31 cellular contexts compared by ENCODE assay signal in genomic region chr17:80251966-80252365, GRCh38. TPM values are rescaled to one million over a fixed set of nuclear protein-coding genes. Genes with fewer than 3 reads are reported as not detected.
DNase-seq lines count a peak whose midpoint lies in the region; ATAC-seq, FAIRE-seq and TF ChIP-seq lines count a peak whose summit lies in the region.
"Had no signal": no experiment of that assay in that cellular context is flagged by ENCODE, and none has a peak within 500 bp of the region (broad histone marks: within the 10 kb centered on the region; RNA-seq: fewer than 3 reads in every experiment).

No MANE protein-coding gene starts in this region.

- H3K27ac ChIP-seq in SK-N-SH (ENCODE audit: low read depth in 2 of 2, low read length in 1 of 2): no peak overlapping the region
- peak overlapping the region; percentile 94 to 99; a peak in 5 of 6 replicates for H3K27ac ChIP-seq in A549
- peak overlapping the region; percentile 47 for H3K27ac ChIP-seq in RWPE1
- H3K27ac ChIP-seq: 22Rv1, Peyer's patch, right atrium auricular region, SJCRH30 had no signal

- no peaks in the 10 kb centered on the region for H3K79me2 ChIP-seq in SK-N-SH (ENCODE audit: insufficient read depth)
- H3K79me2 ChIP-seq: parathyroid adenoma had no signal

- no peak for TF ChIP-seq EP300 in SK-N-SH (IDR thresholded peaks at IDR 0.05; ENCODE audit: borderline replicate concordance in 1 of 2, low read depth in 1 of 2, low read length in 1 of 2)
- TF ChIP-seq EP300 in A549 (IDR thresholded peaks at IDR 0.05): no peak

- no peaks in the 10 kb centered on the region for H3K27me3 ChIP-seq in SK-N-SH (ENCODE audit: insufficient read depth)
- H3K27me3 ChIP-seq: breast epithelium, Peyer's patch, right atrium auricular region, SJCRH30, upper lobe of right lung had no signal

- H2AFZ ChIP-seq in SK-N-SH (ENCODE audit: low read depth): no peak overlapping the region

- H3K4me1 ChIP-seq in SK-N-SH (ENCODE audit: control insufficient read depth in 1 of 2, insufficient read depth in 2 of 2, low read depth in 1 of 2, low read length in 1 of 2): peaks cover 0 to 17% of the 10 kb centered on the region in 2 experiments; a peak in 2 of 4 replicates
- peaks cover 45% of the 10 kb centered on the region for H3K4me1 ChIP-seq in A549
- H3K4me1 ChIP-seq in mucosa of descending colon (ENCODE audit: low read depth): peaks cover 9% of the 10 kb centered on the region
- H3K4me1 ChIP-seq: right atrium auricular region had no signal

- CTCF ChIA-PET in SK-N-SH (lab: Yijun Ruan, JAX) (interaction anchor here (1.1 to 4.3 kb wide), 4 partner anchors 8 to 169 kb away, joined by 4 to 11 read pairs (median 6); partner anchors contain the start of gene GAA), A549 (lab: Yijun Ruan, JAX) (interaction anchor here (0.6 to 5.7 kb wide), 23 partner anchors 8 to 407 kb away, joined by 3 to 46 read pairs (median 7); partner anchors contain the start of gene GAA), RWPE1 (lab: Yijun Ruan, JAX) (no interaction called here)

- FAIRE-seq in A549 (lab: Jason Lieb, UNC): no peak
- FAIRE-seq: colon, GM12891, kidney, TTC549 had no signal

- TF ChIP-seq POLR2A in A549 (IDR thresholded peaks at IDR 0.05; ENCODE audit: low read length): no peak

- TF ChIP-seq CTCF in SK-N-SH (IDR thresholded peaks at IDR 0.05): no peak
- TF ChIP-seq CTCF in A549 (IDR thresholded peaks at IDR 0.05): no peak
- no peak for TF ChIP-seq CTCF in RWPE1 (conservative IDR thresholded peaks at IDR 0.05; ENCODE audit: low read depth)
- no peak for TF ChIP-seq CTCF in mucosa of descending colon (IDR thresholded peaks at IDR 0.05)

- intact Hi-C loops in mucosa of descending colon (cut with DNase I, micrococcal nuclease): no loop called here

- H4K20me1 ChIP-seq in SK-N-SH (ENCODE audit: insufficient read depth): no peaks in the 10 kb centered on the region

- POLR2A ChIA-PET in SK-N-SH (lab: Yijun Ruan, JAX) (interaction anchor here (0.7 kb wide), 1 partner anchor 9 kb away, joined by 3 read pairs; the partner anchor contains the start of gene RNF213), A549 (lab: Yijun Ruan, JAX) (interaction anchor here (0.8 kb wide), 2 partner anchors 106 to 151 kb away, joined by 3 to 5 read pairs; partner anchors contain the start of gene GAA), RWPE1 (lab: Yijun Ruan, JAX; ENCODE audit: low non-redundant PET) (interaction anchor here (0.6 kb wide), 1 partner anchor 139 kb away, joined by 4 read pairs; no protein-coding TSS in a partner anchor)

- H3K36me3 ChIP-seq in SK-N-SH (replicated peaks in 1 of 2; ENCODE audit: control insufficient read depth in 1 of 2, insufficient read depth in 2 of 2, low read length in 1 of 2) (no peaks in the 10 kb centered on the region), mucosa of descending colon (ENCODE audit: low read depth) (no peaks in the 10 kb centered on the region)
- H3K36me3 ChIP-seq: breast epithelium, SJCRH30 had no signal

- ATAC-seq in SK-N-SH treated with all-trans-retinoic acid at 6 μM for 48 hours (no peak), A549 (no peak), mucosa of descending colon (no peak), HG03565 (IDR thresholded peaks at IDR 0.05; ENCODE audit: unreplicated experiment) (no peak)
- no peak for ATAC-seq in stimulated activated naive CD8-positive, alpha-beta T cell treated with anti-CD3 and anti-CD28 coated beads, Interleukin-15, Interleukin-2, amounts not matched to agents 100 U/mL and 50 U/mL, for 24 hours
- ATAC-seq: activated CD4-positive, CD25-positive, alpha-beta regulatory T cell treated with anti-CD3 and anti-CD28 coated beads, Interleukin-2, amount 50 U/mL, for 24 hours had no signal

- H3K4me3 ChIP-seq in SK-N-SH (ENCODE audit: low read depth in 2 of 2, low read length in 1 of 2): no peak overlapping the region
- no peak overlapping the region for H3K4me3 ChIP-seq in A549
- no peak overlapping the region for H3K4me3 ChIP-seq in mucosa of descending colon
- H3K4me3 ChIP-seq: breast epithelium, Peyer's patch, right atrium auricular region, SJCRH30, upper lobe of right lung had no signal

- H3K9ac ChIP-seq in SK-N-SH: no peak overlapping the region
- H3K9ac ChIP-seq: parathyroid adenoma had no signal

- peaks cover 27% of the 10 kb centered on the region for H3F3A ChIP-seq in SK-N-SH (replicated peaks; ENCODE audit: insufficient read depth)

- H3K4me2 ChIP-seq in SK-N-SH (no peak overlapping the region), A549 (no peak overlapping the region)

- no peaks in the 10 kb centered on the region for H3K9me3 ChIP-seq in SK-N-SH
- no peaks in the 10 kb centered on the region for H3K9me3 ChIP-seq in A549
- H3K9me3 ChIP-seq in mucosa of descending colon: no peaks in the 10 kb centered on the region
- H3K9me3 ChIP-seq: breast epithelium, Peyer's patch, right atrium auricular region, SJCRH30, upper lobe of right lung had no signal

- TF ChIP-seq RAD21 in SK-N-SH (IDR thresholded peaks at IDR 0.05; ENCODE audit: low read length) (no peak), A549 (conservative IDR thresholded peaks at IDR 0.05 in 1 of 2, IDR thresholded peaks at IDR 0.05 in 1 of 2) (no peak)

- 98% methylated on average over 11 of the region's 11 CpGs for WGBS in SK-N-SH (ENCODE audit: low lambda C conversion rate)
- 92% methylated on average over 11 of the region's 11 CpGs for WGBS in A549 (ENCODE audit: missing lambda C conversion rate)

- DNase-seq in SK-N-SH: peak; percentile 20
- DNase-seq in A549 (ENCODE audit: low read depth in 1 of 2, low spot score in 1 of 2): no peak
- DNase-seq in RWPE1 (ENCODE audit: low spot score): no peak
- DNase-seq in mucosa of descending colon: peak in 2 of 3 donors; percentile 21 to 50
- DNase-seq in stimulated activated naive CD8-positive, alpha-beta T cell treated with anti-CD3 and anti-CD28 coated beads, Interleukin-15, Interleukin-2, amounts not matched to agents 100 U/mL and 50 U/mL, for 24 hours: no peak
- DNase-seq in OCI-M2 (lab: John Stamatoyannopoulos, UW; ENCODE audit: unreplicated experiment): no peak
- DNase-seq: activated CD8-positive, alpha-beta T cell treated with anti-CD3 and anti-CD28 coated beads, Interleukin-2, amount 10 ng/mL, durations not matched to agents 7 days and 5 days; activated naive CD4-positive, alpha-beta T cell treated with Interleukin-2 at 50 U/mL for 16 hours; amygdala; effector memory CD4-positive, alpha-beta T cell; HFFc6; kidney; NCI-H1105; NCI-H187 treated with DMSO at 0.1 percent for 48 hours; NCI-H526; SJCRH30; stimulated activated CD4-positive, alpha-beta T cell treated with anti-CD3 and anti-CD28 coated beads, Interleukin-2, amount 100 ng/mL, for 48 hours; substantia nigra; T-helper 1 cell; upper lobe of right lung had no signal

- no peaks in the 10 kb centered on the region for H3K9me2 ChIP-seq in SK-N-SH

TF ChIP-seq in A549, 52 proteins besides CTCF, POLR2A, EP300 and RAD21 (continues in another document):
- TF ChIP-seq NPAS2 (CRISPR knock-in tag; IDR thresholded peaks at IDR 0.05; ENCODE audit: borderline replicate concordance): no peak
- no peak for TF ChIP-seq HOXA7 (CRISPR knock-in tag; IDR thresholded peaks at IDR 0.05)
- TF ChIP-seq CHD2 (IDR thresholded peaks at IDR 0.05; ENCODE audit: low read length, partially characterized antibody): no peak
- no peak for TF ChIP-seq KDM1A (IDR thresholded peaks at IDR 0.05; ENCODE audit: low read depth)
- no peak for TF ChIP-seq ELK1 (IDR thresholded peaks at IDR 0.05; ENCODE audit: low read depth, low read length)

RNA-seq across cellular contexts. Expression of gene RNF213, which starts 8.7 kb away (rescaled TPM):
- polyA plus RNA-seq in SK-N-SH (2012; rRNA removed): 53.5 and 57.5 TPM in 2 replicates
- 28.1 and 37.8 TPM in 2 replicates for polyA plus RNA-seq in SK-N-SH (2012; cell fraction: cytosol; rRNA removed)
- polyA plus RNA-seq in SK-N-SH (2012; cell fraction: nucleus; rRNA removed): 265 and 299 TPM in 2 replicates
- 127 and 182 TPM in 2 replicates for polyA plus RNA-seq in A549 (2011; rRNA removed)
- 64.8 and 76.2 TPM in 2 replicates for polyA plus RNA-seq in A549 (2012; cell fraction: cytosol; rRNA removed)
- 268 and 329 TPM in 2 replicates for polyA plus RNA-seq in A549 (2012; cell fraction: nucleus; rRNA removed)
- polyA plus RNA-seq in A549 (2017; fragmentation: RNase III; extraction: RNeasy Plus Mini Kit Qiagen cat#74134 plus additional on column Dnase treatment): 55.6 to 61.6 TPM (median 59.1 TPM) in 3 replicates
- 331 and 462 TPM in 2 replicates for polyA minus RNA-seq in A549 (2011; rRNA and poly(A)+ RNA removed)
- 100 to 1,000 TPM; 135 to 143 (median 136) TPM for total RNA-seq in mucosa of descending colon

RNA-seq across cellular contexts. Expression of gene SLC26A11, which starts 31.7 kb away (rescaled TPM):
- polyA plus RNA-seq in SK-N-SH (2012; rRNA removed) (32.7 and 35.9 TPM in 2 replicates), A549 (2011; rRNA removed) (8.3 and 9.5 TPM in 2 replicates), A549 (2017; fragmentation: RNase III; extraction: RNeasy Plus Mini Kit Qiagen cat#74134 plus additional on column Dnase treatment) (9.1 to 13.7 TPM (median 13.1 TPM) in 3 replicates)
- polyA plus RNA-seq in SK-N-SH (2012; cell fraction: cytosol; rRNA removed): 11.6 and 17.7 TPM in 2 replicates
- 102 and 109 TPM in 2 replicates for polyA plus RNA-seq in SK-N-SH (2012; cell fraction: nucleus; rRNA removed)
- 13.7 and 22.6 TPM in 2 replicates for polyA plus RNA-seq in A549 (2012; cell fraction: cytosol; rRNA removed)
- 75.4 and 89.8 TPM in 2 replicates for polyA plus RNA-seq in A549 (2012; cell fraction: nucleus; rRNA removed)
- 6.9 and 12.4 TPM in 2 replicates for polyA minus RNA-seq in A549 (2011; rRNA and poly(A)+ RNA removed)
- total RNA-seq in mucosa of descending colon: 10 to 100 TPM; 13.8 to 18.1 (median 14.0) TPM

RNA-seq across cellular contexts. Expression of gene SGSH, which starts 31.8 kb away (rescaled TPM):
- polyA plus RNA-seq in SK-N-SH (2012; rRNA removed) (96.5 and 161 TPM in 2 replicates), A549 (2011; rRNA removed) (14.1 and 14.5 TPM in 2 replicates), A549 (2017; fragmentation: RNase III; extraction: RNeasy Plus Mini Kit Qiagen cat#74134 plus additional on column Dnase treatment) (24.0 to 26.2 TPM (median 24.7 TPM) in 3 replicates)
- 86.9 and 93.2 TPM in 2 replicates for polyA plus RNA-seq in SK-N-SH (2012; cell fraction: cytosol; rRNA removed)
- polyA plus RNA-seq in SK-N-SH (2012; cell fraction: nucleus; rRNA removed): 459 and 571 TPM in 2 replicates
- polyA plus RNA-seq in A549 (2012; cell fraction: cytosol; rRNA removed): 25.4 and 26.4 TPM in 2 replicates
- polyA plus RNA-seq in A549 (2012; cell fraction: nucleus; rRNA removed): 118 and 137 TPM in 2 replicates
- 9.2 and 12.4 TPM in 2 replicates for polyA minus RNA-seq in A549 (2011; rRNA and poly(A)+ RNA removed)
- 10 to 100 TPM; 39.7 to 44.8 (median 42.5) TPM for total RNA-seq in mucosa of descending colon

Comparison
In these comparisons a context has a peak if more than half of its experiments do, and no peak if none do; other contexts are left out.
1. DNase-seq: peak in SK-N-SH (single experiment) and mucosa of descending colon (2 of 3); none in A549 (0 of 2), RWPE1 (single experiment), stimulated activated naive CD8-positive, alpha-beta T cell treated with anti-CD3 and anti-CD28 coated beads, Interleukin-15, Interleukin-2, amounts not matched to agents 100 U/mL and 50 U/mL, for 24 hours (single experiment) and OCI-M2 (single experiment).
2. H3K27ac ChIP-seq: peak in A549 (2 of 2) and RWPE1 (single experiment); none in SK-N-SH (0 of 2).